8 cellular contexts compared by ENCODE assay signal in the genomic region with DNA sequence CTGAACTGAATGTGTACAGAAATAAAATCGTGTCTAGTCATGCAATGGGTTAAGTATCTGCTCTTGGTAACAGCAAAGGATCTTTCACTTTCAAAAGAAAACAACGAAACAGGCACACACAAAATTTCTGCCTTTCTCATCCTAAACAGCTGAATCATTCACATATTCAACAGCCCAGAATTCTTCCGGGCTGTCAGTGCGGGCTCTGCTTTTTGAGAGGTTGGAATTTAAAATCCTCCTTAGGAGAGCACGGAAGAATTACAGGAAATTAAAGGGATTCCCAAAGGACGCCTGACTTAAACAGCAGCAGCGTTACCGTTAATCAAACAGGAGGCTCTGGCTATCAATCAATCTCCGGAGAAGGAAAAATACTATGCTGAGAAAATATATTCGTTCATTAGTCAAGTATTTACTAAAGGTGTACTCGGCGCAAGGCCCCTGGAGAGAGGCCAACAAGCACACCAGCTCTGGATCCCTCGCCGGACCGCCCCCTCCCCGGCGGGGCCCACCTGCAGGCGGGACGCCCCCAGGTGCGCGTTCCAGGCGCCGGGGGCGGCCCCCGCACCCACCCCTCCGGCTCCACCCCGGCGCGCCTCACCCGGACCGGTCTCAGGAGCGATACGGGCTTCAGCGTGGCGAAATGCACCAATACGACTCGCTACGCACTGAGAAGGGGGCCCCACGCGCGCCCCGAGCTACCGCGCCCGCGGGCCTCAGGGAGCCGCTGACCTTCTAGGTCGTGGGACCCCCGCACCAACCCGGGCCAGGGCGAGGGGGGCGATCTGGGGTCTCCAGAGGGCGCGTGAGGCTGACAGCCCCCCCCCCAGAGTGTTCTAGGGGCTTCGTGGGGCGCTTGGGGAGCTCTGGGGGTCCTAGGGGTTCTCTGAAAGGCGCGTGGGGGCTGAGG. TPM values are rescaled to one million over a fixed set of nuclear protein-coding genes. Genes with fewer than 3 reads are reported as not detected.
DNase-seq lines count a peak whose midpoint lies in the region; ATAC-seq and TF ChIP-seq lines count a peak whose summit lies in the region.

No MANE protein-coding gene starts in this region.

- H3K4ac ChIP-seq in mesenchymal stem cell (ENCODE audit: low read depth in 1 of 2, low read length in 2 of 2) = peak overlapping the region; percentile 51 to 96

- peak overlapping the region; percentile 92 to 94 for H3K4me3 ChIP-seq in mesenchymal stem cell (ENCODE audit: insufficient read depth in 1 of 2, low read depth in 1 of 2, low read length in 2 of 2)

- H3K36me3 Mint-ChIP-seq in CD14-positive monocyte = peaks cover 0 to 2% of the 10 kb centered on the region in 2 donors

- H3K27me3 ChIP-seq in mesenchymal stem cell (ENCODE audit: control insufficient read depth in 1 of 2, insufficient read depth in 1 of 2, low read length in 2 of 2) = peaks cover 5 to 8% of the 10 kb centered on the region in 2 experiments

- peaks cover 0 to 3% of the 10 kb centered on the region in 2 experiments for H3K36me3 ChIP-seq in mesenchymal stem cell (ENCODE audit: control insufficient read depth in 1 of 2, insufficient read depth in 2 of 2, low read depth in 1 of 2, low read length in 2 of 2)

- H2AK5ac ChIP-seq in mesenchymal stem cell (ENCODE audit: low read length, severe bottlenecking) = no peak overlapping the region

- peaks cover 26% of the 10 kb centered on the region for H3K4me1 Mint-ChIP-seq in CD14-positive monocyte

- peak overlapping the region; percentile 87 for H3K9ac ChIP-seq in mesenchymal stem cell (ENCODE audit: low read length)

- H2BK12ac ChIP-seq in mesenchymal stem cell (ENCODE audit: low read length in 2 of 2) = no peak overlapping the region

- H3K18ac ChIP-seq in mesenchymal stem cell (ENCODE audit: low read depth in 1 of 2, low read length in 2 of 2) = peak overlapping the region; percentile 73 to 97

- H2AFZ ChIP-seq in mesenchymal stem cell (ENCODE audit: low read depth, low read length) = no peak overlapping the region

- peaks cover 0 to 2% (median 0%) of the 10 kb centered on the region in 7 donors for H3K9me3 Mint-ChIP-seq in CD14-positive monocyte

- intact Hi-C loops in CD14-positive monocyte (cut with micrococcal nuclease) = loop anchor here (5.0 kb wide), 3 partner anchors 43 to 63 kb away; a partner anchor contains a TSS

- peak overlapping the region; percentile 69 for H2BK5ac ChIP-seq in mesenchymal stem cell (ENCODE audit: low read depth, low read length, poor library complexity, severe bottlenecking)

- H3K27ac ChIP-seq in mesenchymal stem cell (ENCODE audit: low read length, poor library complexity, severe bottlenecking) = peak overlapping the region; percentile 80

- no peaks in the 10 kb centered on the region for H3K9me3 ChIP-seq in mesenchymal stem cell (ENCODE audit: control insufficient read depth, low read length)

- H3K27me3 Mint-ChIP-seq in CD14-positive monocyte (ENCODE audit: low read depth in 3 of 3) = no peaks in the 10 kb centered on the region

- H2BK15ac ChIP-seq in mesenchymal stem cell (ENCODE audit: low read depth, poor library complexity, severe bottlenecking) = peak overlapping the region; percentile 44

- peak overlapping the region; percentile 81 to 91 for H3K4me3 Mint-ChIP-seq in CD14-positive monocyte

- DNase-seq in CD14-positive monocyte (ENCODE audit: low spot score) (peak; percentile 49), NCI-H1105 (lab: John Stamatoyannopoulos, UW) (peak; percentile 25), mesenchymal stem cell (peak; percentile 81), SKM-1 treated with dmso at 0.1 percent for 144 hours (lab: John Stamatoyannopoulos, UW; ENCODE audit: unreplicated experiment) (no peak)
- peak; percentile 34 to 49 for DNase-seq in activated CD4-positive, alpha-beta T cell treated with anti-CD3 and anti-CD28 coated beads, Interleukin-2, amount 50 U/mL, for 48 hours
- peak; percentile 45 for DNase-seq in effector CD4-positive, alpha-beta T cell
- DNase-seq in stimulated activated CD8-positive, alpha-beta memory T cell treated with anti-CD3 and anti-CD28 coated beads, Interleukin-4, amount 100 ng/mL, for 48 hours = peak; percentile 53

- no peak overlapping the region for H3K14ac ChIP-seq in mesenchymal stem cell (ENCODE audit: low read length in 2 of 2)

- peak overlapping the region; percentile 85 to 93 (median 92) for H3K27ac Mint-ChIP-seq in CD14-positive monocyte

- WGBS in mesenchymal stem cell = under 1% methylated on average over 56 of the region's 58 CpGs

- H4K91ac ChIP-seq in mesenchymal stem cell (ENCODE audit: low read length) = peak overlapping the region; percentile 74

- TF ChIP-seq CTCF in CD14-positive monocyte (IDR thresholded peaks at IDR 0.05) = no peak

- H3K23ac ChIP-seq in mesenchymal stem cell (ENCODE audit: low read length in 2 of 2) = peak overlapping the region in 1 of 2 experiments; percentile 76

- ATAC-seq in GM21423 (IDR thresholded peaks at IDR 0.05; ENCODE audit: unreplicated experiment) = peak; percentile 27

- peaks cover 2% of the 10 kb centered on the region for H3K79me1 ChIP-seq in mesenchymal stem cell (replicated peaks; ENCODE audit: low read length, poor library complexity, severe bottlenecking)

- H4K8ac ChIP-seq in mesenchymal stem cell (ENCODE audit: low read length) = no peak overlapping the region

- no peaks in the 10 kb centered on the region for H3K4me1 ChIP-seq in mesenchymal stem cell (ENCODE audit: control insufficient read depth, insufficient read depth, low read depth, low read length)

- peak overlapping the region; percentile 68 for H2BK120ac ChIP-seq in mesenchymal stem cell (ENCODE audit: low read depth, low read length)

- peak overlapping the region; percentile 85 for H3K4me2 ChIP-seq in mesenchymal stem cell (ENCODE audit: low read length, poor library complexity, severe bottlenecking)

RNA-seq across cellular contexts. Expression of a gene that starts 1.0 kb away (rescaled TPM):
- 1 to 10 TPM; 2.4 to 2.6 TPM for polyA plus RNA-seq in CD14-positive monocyte
- polyA plus RNA-seq in mesenchymal stem cell (2013, experiment 1 of 2) = 4.6 TPM
- polyA plus RNA-seq in mesenchymal stem cell (2013, experiment 2 of 2) = 4.0 TPM

RNA-seq across cellular contexts. Expression of a gene that starts 19.2 kb away (rescaled TPM):
- polyA plus RNA-seq in CD14-positive monocyte = not detected
- polyA plus RNA-seq in mesenchymal stem cell (2013, experiment 1 of 2) = not detected
- not detected for polyA plus RNA-seq in mesenchymal stem cell (2013, experiment 2 of 2)

RNA-seq across cellular contexts. Expression of a gene that starts 32.4 kb away (rescaled TPM):
- not detected for polyA plus RNA-seq in CD14-positive monocyte
- not detected for polyA plus RNA-seq in mesenchymal stem cell (2013, experiment 1 of 2)
- not detected for polyA plus RNA-seq in mesenchymal stem cell (2013, experiment 2 of 2)

RNA-seq across cellular contexts. Expression of a gene that starts 58.3 kb away (rescaled TPM):
- polyA plus RNA-seq in CD14-positive monocyte = 1 to 10 TPM; 5.5 to 7.0 TPM
- 5.8 TPM for polyA plus RNA-seq in mesenchymal stem cell (2013, experiment 1 of 2)
- 6.2 TPM for polyA plus RNA-seq in mesenchymal stem cell (2013, experiment 2 of 2)
